9 cellular contexts compared by ENCODE assay signal in the genomic region with DNA sequence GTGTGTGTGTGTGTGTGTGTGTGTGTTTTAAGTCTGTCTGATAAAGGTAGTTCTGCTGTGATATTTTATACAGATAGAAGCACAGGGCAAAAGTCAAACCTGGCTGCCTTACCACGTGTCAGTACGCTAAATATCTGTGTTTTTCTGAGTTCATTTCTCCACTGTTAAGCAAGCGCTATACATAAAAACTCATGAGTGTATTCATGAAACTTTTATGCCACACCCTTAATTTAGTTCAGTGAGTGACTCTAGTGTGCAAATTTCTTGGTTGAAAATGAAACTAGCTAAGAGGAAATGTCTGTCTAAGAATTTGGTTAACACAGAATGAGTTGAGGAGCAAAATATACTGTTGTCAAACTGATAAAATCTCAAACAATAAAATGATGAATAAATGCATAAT. TPM values are rescaled to one million over a fixed set of nuclear protein-coding genes. Genes with fewer than 3 reads are reported as not detected.
A peak's percentile ranks its signal among the peaks of the same experiment; 100 is the strongest.
DNase-seq lines count a peak whose midpoint lies in the region; ATAC-seq and TF ChIP-seq lines count a peak whose summit lies in the region.
"Had no signal": no experiment of that assay in that cellular context is flagged by ENCODE, and none has a peak within 500 bp of the region (broad histone marks: within the 10 kb centered on the region; RNA-seq: fewer than 3 reads in every experiment).

No MANE protein-coding gene starts in this region.

- no peaks in the 10 kb centered on the region for H3K27me3 Mint-ChIP-seq in CD14-positive monocyte (ENCODE audit: low read depth in 3 of 3)

- H3K4me1 Mint-ChIP-seq in CD14-positive monocyte: peaks cover 44% of the 10 kb centered on the region

- no peak for TF ChIP-seq POLR2A in stomach (IDR thresholded peaks at IDR 0.05)

- peaks cover 60 to 81% of the 10 kb centered on the region in 2 donors for H3K36me3 Mint-ChIP-seq in CD14-positive monocyte
- peaks cover 15 to 47% of the 10 kb centered on the region in 2 donors for H3K36me3 Mint-ChIP-seq in activated naive CD4-positive, alpha-beta T cell treated with anti-CD3 and anti-CD28 coated beads, Interleukin-2, amount 50 U/mL, for 72 hours

- DNase-seq in CD14-positive monocyte (ENCODE audit: low spot score) (no peak), NCI-H510A treated with DMSO at 0.1 percent for 48 hours (lab: John Stamatoyannopoulos, UW) (no peak), dermis blood vessel endothelial cell (no peak), islet precursor cell (no peak), stomach (no peak)
- no peak for DNase-seq in activated naive CD4-positive, alpha-beta T cell treated with anti-CD3 and anti-CD28 coated beads, Interleukin-2, amount 50 U/mL, for 72 hours (ENCODE audit: low spot score in 2 of 2)
- DNase-seq: NCI-H2171 treated with DMSO at 0.1 percent for 48 hours had no signal

- H3K27ac ChIP-seq in stomach: peak overlapping the region in 2 of 5 donors; percentile 5 to 46

- peaks cover 3 to 47% (median 12%) of the 10 kb centered on the region in 4 donors for H3K4me1 ChIP-seq in stomach

- no peaks in the 10 kb centered on the region for H3K27me3 ChIP-seq in stomach

- WGBS in stomach, 5 donors: 33 to 66% (median 51%) methylated on average over 3 of the region's 3 CpGs

- H3K9me3 ChIP-seq in stomach: no peaks in the 10 kb centered on the region

- peak; percentile 86 for ATAC-seq in GM19328 (IDR thresholded peaks at IDR 0.05; ENCODE audit: unreplicated experiment)
- peak; percentile 89 for ATAC-seq in HG03108 (IDR thresholded peaks at IDR 0.05; ENCODE audit: unreplicated experiment)
- peak; percentile 92 to 93 for ATAC-seq in activated naive CD4-positive, alpha-beta T cell treated with anti-CD3 and anti-CD28 coated beads, Interleukin-2, amount 50 U/mL, for 72 hours

- H3K9me3 Mint-ChIP-seq in CD14-positive monocyte: no peaks in the 10 kb centered on the region
- H3K9me3 Mint-ChIP-seq in activated naive CD4-positive, alpha-beta T cell treated with anti-CD3 and anti-CD28 coated beads, Interleukin-2, amount 50 U/mL, for 72 hours: no peaks in the 10 kb centered on the region

- H3K4me3 Mint-ChIP-seq in CD14-positive monocyte: peak overlapping the region in 1 of 2 donors; percentile 57

- peak overlapping the region; percentile 73 to 84 (median 79) for H3K27ac Mint-ChIP-seq in CD14-positive monocyte
- peak overlapping the region in 1 of 2 donors; percentile 37 for H3K27ac Mint-ChIP-seq in activated naive CD4-positive, alpha-beta T cell treated with anti-CD3 and anti-CD28 coated beads, Interleukin-2, amount 50 U/mL, for 72 hours

- no peak for TF ChIP-seq EP300 in stomach (IDR thresholded peaks at IDR 0.05)

- no peak overlapping the region for H3K4me3 ChIP-seq in stomach

- no peak for TF ChIP-seq CTCF in CD14-positive monocyte (IDR thresholded peaks at IDR 0.05)
- no peak for TF ChIP-seq CTCF in stomach (IDR thresholded peaks at IDR 0.05)

- intact Hi-C loops in CD14-positive monocyte (cut with micrococcal nuclease): loop anchor here in 1 of 2 donors (5.0 kb wide), 1 partner anchor 33 kb away; no protein-coding TSS in a partner anchor
- intact Hi-C loops in stomach (cut with DNase I; ENCODE audit: low total_unique reads): no loop called here

- H3K36me3 ChIP-seq in stomach: peaks cover 11 to 87% (median 42%) of the 10 kb centered on the region in 4 donors

RNA-seq across cellular contexts. Expression of gene CASP10, which starts 11.2 kb away (rescaled TPM):
- polyA plus RNA-seq in CD14-positive monocyte: 10 to 100 TPM; 17.7 to 18.9 TPM
- total RNA-seq in activated naive CD4-positive, alpha-beta T cell treated with anti-CD3 and anti-CD28 coated beads, Interleukin-2, amount 50 U/mL, for 72 hours: 10 to 100 TPM; 23.5 to 25.1 TPM
- 68.7 and 94.8 TPM in 2 replicates for total RNA-seq in dermis blood vessel endothelial cell
- total RNA-seq in stomach: 10 to 100 TPM in 4 of 5 donors, 1 to 10 TPM in 1; 2.6 to 34.9 (median 16.5) TPM
- 1 to 10 TPM; 4.7 to 8.1 (median 4.9) TPM for polyA plus RNA-seq in stomach
